8 cellular contexts compared by ENCODE assay signal in genomic region chr12:48903982-48904411, GRCh38. TPM values are rescaled to one million over a fixed set of nuclear protein-coding genes. Genes with fewer than 3 reads are reported as not detected.
DNase-seq lines count a peak whose midpoint lies in the region; ATAC-seq and TF ChIP-seq lines count a peak whose summit lies in the region.

No MANE protein-coding gene starts in this region.

- H3K4me1 ChIP-seq in NT2/D1 (ENCODE audit: insufficient read depth, insufficient read length) (no peaks in the 10 kb centered on the region), esophagus muscularis mucosa (peaks cover 0 to 15% (median 12%) of the 10 kb centered on the region in 4 donors)
- H3K4me1 ChIP-seq in naive thymus-derived CD4-positive, alpha-beta T cell (ENCODE audit: control insufficient read depth in 2 of 2, insufficient read depth in 2 of 2, low read length in 2 of 2) = peaks cover 0 to 9% of the 10 kb centered on the region in 2 donors

- TF ChIP-seq CTCF in esophagus muscularis mucosa (IDR thresholded peaks at IDR 0.05) = peak; percentile 35 to 62 (median 58)

- H3K9ac ChIP-seq in NT2/D1 (ENCODE audit: insufficient read length, low read depth) = peak overlapping the region; percentile 72

- TF ChIP-seq EP300 in esophagus muscularis mucosa (IDR thresholded peaks at IDR 0.05) = no peak

- H3K27ac ChIP-seq in esophagus muscularis mucosa (replicated peaks in 1 of 4) = no peak overlapping the region
- H3K27ac ChIP-seq in naive thymus-derived CD4-positive, alpha-beta T cell (ENCODE audit: low read depth, low read length) = no peak overlapping the region

- no peak for TF ChIP-seq POLR2A in esophagus muscularis mucosa (IDR thresholded peaks at IDR 0.05; ENCODE audit: low read depth)

- no peaks in the 10 kb centered on the region for H3K27me3 Mint-ChIP-seq in activated T-cell treated with anti-CD3 and anti-CD28 coated beads, Interleukin-2, amount 50 U/mL, for 24 hours
- H3K27me3 Mint-ChIP-seq in naive thymus-derived CD4-positive, alpha-beta T cell = peaks cover 0 to 7% (median 0%) of the 10 kb centered on the region in 5 donors

- POLR2A ChIA-PET in naive thymus-derived CD4-positive, alpha-beta T cell (lab: Charles Lee) = interaction anchor here (0.7 to 3.1 kb wide), 8 partner anchors 14 to 54 kb away, joined by 3 to 14 read pairs (median 4); partner anchors contain the start of genes DDX23 and FKBP11

- H3K4me3 ChIP-seq in NT2/D1 (ENCODE audit: insufficient read length, low read depth) (no peak overlapping the region), esophagus muscularis mucosa (peak overlapping the region; percentile 39 to 55 (median 44))
- peak overlapping the region; percentile 60 for H3K4me3 ChIP-seq in naive thymus-derived CD4-positive, alpha-beta T cell (ENCODE audit: low read length)

- H3K27me3 ChIP-seq in NT2/D1 (ENCODE audit: insufficient read depth, insufficient read length) = peaks cover 2% of the 10 kb centered on the region
- peaks cover 0 to 1% (median 0%) of the 10 kb centered on the region in 4 donors for H3K27me3 ChIP-seq in esophagus muscularis mucosa
- H3K27me3 ChIP-seq in naive thymus-derived CD4-positive, alpha-beta T cell (ENCODE audit: control insufficient read depth in 2 of 2, insufficient read depth in 2 of 2, low read length in 2 of 2) = no peaks in the 10 kb centered on the region

- H3K27ac Mint-ChIP-seq in activated T-cell treated with anti-CD3 and anti-CD28 coated beads, Interleukin-2, amount 50 U/mL, for 24 hours = no peak overlapping the region
- peak overlapping the region in 5 of 9 donors; percentile 32 to 84 (median 57) for H3K27ac Mint-ChIP-seq in naive thymus-derived CD4-positive, alpha-beta T cell

- DNase-seq in Right ventricle myocardium inferior (ENCODE audit: missing footprints) = peak; percentile 69
- no peak for DNase-seq in cardiac septum (ENCODE audit: low spot score)
- peak; percentile 84 for DNase-seq in NT2/D1 (ENCODE audit: low read depth, low spot score)
- peak; percentile 85 for DNase-seq in activated T-cell treated with anti-CD3 and anti-CD28 coated beads, Interleukin-2, amount 50 U/mL, for 24 hours
- DNase-seq in esophagus muscularis mucosa (ENCODE audit: extremely low spot score) = no peak
- peak; percentile 64 to 89 (median 83) for DNase-seq in naive thymus-derived CD4-positive, alpha-beta T cell
- DNase-seq in stimulated activated CD8-positive, alpha-beta memory T cell treated with anti-CD3 and anti-CD28 coated beads, Interleukin-7, amount 100 ng/mL, for 48 hours (ENCODE audit: extremely low read depth in 1 of 2, low read depth in 1 of 2) = peak; percentile 48 to 78

- CTCF ChIA-PET in naive thymus-derived CD4-positive, alpha-beta T cell (lab: Charles Lee) = interaction anchor here (0.6 to 8.0 kb wide), 25 partner anchors 9 to 465 kb away, joined by 3 to 128 read pairs (median 4); partner anchors contain the start of genes DDX23 and FKBP11

- intact Hi-C loops in Right ventricle myocardium inferior (cut with DNase I) = no loop called here
- intact Hi-C loops in cardiac septum (cut with DNase I) = no loop called here
- intact Hi-C loops in esophagus muscularis mucosa (cut with DNase I) = no loop called here
- intact Hi-C loops in naive thymus-derived CD4-positive, alpha-beta T cell (cut with micrococcal nuclease) = loop anchor here (1.0 to 2.0 kb wide), 11 partner anchors 14 to 114 kb away; partner anchors contain the start of genes WNT1 (in 2 of the 2), ARF3 (in 1 of the 2), DDX23 (in 1 of the 2) and FKBP11 (in 1 of the 2)

- H3K36me3 ChIP-seq in NT2/D1 (ENCODE audit: insufficient read depth, insufficient read length, low read length) = no peaks in the 10 kb centered on the region
- no peaks in the 10 kb centered on the region for H3K36me3 ChIP-seq in esophagus muscularis mucosa
- H3K36me3 ChIP-seq in naive thymus-derived CD4-positive, alpha-beta T cell (ENCODE audit: control insufficient read depth in 2 of 3, insufficient read depth in 3 of 3, low read length in 3 of 3) = no peaks in the 10 kb centered on the region

- H3K36me3 Mint-ChIP-seq in activated T-cell treated with anti-CD3 and anti-CD28 coated beads, Interleukin-2, amount 50 U/mL, for 24 hours (ENCODE audit: low read depth) = no peaks in the 10 kb centered on the region
- H3K36me3 Mint-ChIP-seq in naive thymus-derived CD4-positive, alpha-beta T cell = no peaks in the 10 kb centered on the region

- under 1% methylated on average over 19 of the region's 19 CpGs for WGBS in esophagus muscularis mucosa

- H3K4me1 Mint-ChIP-seq in activated T-cell treated with anti-CD3 and anti-CD28 coated beads, Interleukin-2, amount 50 U/mL, for 24 hours (ENCODE audit: low read depth) = peaks cover 13% of the 10 kb centered on the region
- H3K4me1 Mint-ChIP-seq in naive thymus-derived CD4-positive, alpha-beta T cell = peaks cover 0 to 11% (median 8%) of the 10 kb centered on the region in 7 donors

- peak overlapping the region; percentile 76 for H3K4me3 Mint-ChIP-seq in activated T-cell treated with anti-CD3 and anti-CD28 coated beads, Interleukin-2, amount 50 U/mL, for 24 hours
- peak overlapping the region; percentile 48 to 81 (median 78) for H3K4me3 Mint-ChIP-seq in naive thymus-derived CD4-positive, alpha-beta T cell

- peak; percentile 79 for ATAC-seq in Right ventricle myocardium inferior
- peak; percentile 56 for ATAC-seq in HG03558 (IDR thresholded peaks at IDR 0.05; ENCODE audit: extremely low read depth, unreplicated experiment)
- peak; percentile 100 for ATAC-seq in naive thymus-derived CD4-positive, alpha-beta T cell

- no peaks in the 10 kb centered on the region for H3K9me3 Mint-ChIP-seq in activated T-cell treated with anti-CD3 and anti-CD28 coated beads, Interleukin-2, amount 50 U/mL, for 24 hours
- H3K9me3 Mint-ChIP-seq in naive thymus-derived CD4-positive, alpha-beta T cell = no peaks in the 10 kb centered on the region

- H3K9me3 ChIP-seq in NT2/D1 (ENCODE audit: insufficient read depth, low read length) (no peaks in the 10 kb centered on the region), esophagus muscularis mucosa (no peaks in the 10 kb centered on the region)
- no peaks in the 10 kb centered on the region for H3K9me3 ChIP-seq in naive thymus-derived CD4-positive, alpha-beta T cell (ENCODE audit: control insufficient read depth in 2 of 3, low read length in 3 of 3)

RNA-seq across cellular contexts. Expression of gene FKBP11, which starts 21.3 kb away (rescaled TPM):
- 3.7 TPM for total RNA-seq in Right ventricle myocardium inferior
- total RNA-seq in cardiac septum = 5.5 TPM
- total RNA-seq in esophagus muscularis mucosa = 1 to 10 TPM; 4.9 to 8.1 (median 7.8) TPM
- total RNA-seq in naive thymus-derived CD4-positive, alpha-beta T cell = 10 to 100 TPM; 40.3 to 55.7 (median 48.5) TPM
- 10 to 100 TPM; 74.2 to 83.7 TPM for polyA plus RNA-seq in naive thymus-derived CD4-positive, alpha-beta T cell

RNA-seq across cellular contexts. Expression of gene RND1, which starts 38.3 kb away (rescaled TPM):
- total RNA-seq in Right ventricle myocardium inferior (0.41 TPM), cardiac septum (0.62 TPM), esophagus muscularis mucosa (1 to 10 TPM in 1 of 4 donors, under 1 TPM in 2, not detected in 1; 0.29 to 6.5 (median 0.32) TPM)
- total RNA-seq in naive thymus-derived CD4-positive, alpha-beta T cell = 10 to 100 TPM in 1 of 5 experiments, 1 to 10 TPM in 4; 1.1 to 13.5 (median 2.3) TPM
- under 1 TPM; 0.17 to 0.94 TPM for polyA plus RNA-seq in naive thymus-derived CD4-positive, alpha-beta T cell

RNA-seq across cellular contexts. Expression of gene DDX23, which starts 52.0 kb away (rescaled TPM):
- 37.2 TPM for total RNA-seq in Right ventricle myocardium inferior
- total RNA-seq in cardiac septum = 33.3 TPM
- total RNA-seq in esophagus muscularis mucosa = 10 to 100 TPM; 51.1 to 88.3 (median 74.1) TPM
- 100 to 1,000 TPM in 3 of 5 experiments, 10 to 100 TPM in 2; 84.0 to 160 (median 127) TPM for total RNA-seq in naive thymus-derived CD4-positive, alpha-beta T cell
- 10 to 100 TPM; 32.8 to 65.6 TPM for polyA plus RNA-seq in naive thymus-derived CD4-positive, alpha-beta T cell

RNA-seq across cellular contexts. Expression of gene ARF3, which starts 53.3 kb away (rescaled TPM):
- total RNA-seq in Right ventricle myocardium inferior (49.6 TPM), cardiac septum (59.5 TPM), esophagus muscularis mucosa (10 to 100 TPM; 42.8 to 71.9 (median 65.1) TPM)
- total RNA-seq in naive thymus-derived CD4-positive, alpha-beta T cell = 100 to 1,000 TPM in 1 of 5 experiments, 10 to 100 TPM in 4; 48.7 to 137 (median 56.1) TPM
- 10 to 100 TPM; 15.9 to 21.9 TPM for polyA plus RNA-seq in naive thymus-derived CD4-positive, alpha-beta T cell

Comparison
In these comparisons a context has a peak if more than half of its experiments do, and no peak if none do; other contexts are left out.
1. DNase-seq: peak in Right ventricle myocardium inferior (single experiment), NT2/D1 (single experiment), activated T-cell treated with anti-CD3 and anti-CD28 coated beads, Interleukin-2, amount 50 U/mL, for 24 hours (single experiment), naive thymus-derived CD4-positive, alpha-beta T cell (9 of 9) and stimulated activated CD8-positive, alpha-beta memory T cell treated with anti-CD3 and anti-CD28 coated beads, Interleukin-7, amount 100 ng/mL, for 48 hours (2 of 2); none in cardiac septum (single experiment) and esophagus muscularis mucosa (single experiment).
2. intact Hi-C loops: an anchor here in naive thymus-derived CD4-positive, alpha-beta T cell (1.0 to 2.0 kb wide); none called in Right ventricle myocardium inferior, cardiac septum and esophagus muscularis mucosa.
3. Peak in every context shown above with its lines, with median percentiles within 50 percentile points of each other: ATAC-seq.